ENCODE assay signal across 24 cellular contexts in genomic region chr22:43155789-43156188, GRCh38. TPM values are rescaled to one million over a fixed set of nuclear protein-coding genes. Genes with fewer than 3 reads are reported as not detected.
DNase-seq lines count a peak whose midpoint lies in the region; ATAC-seq, FAIRE-seq and TF ChIP-seq lines count a peak whose summit lies in the region.
"Had no signal": no experiment of that assay in that cellular context is flagged by ENCODE, and none has a peak within 500 bp of the region (broad histone marks: within the 10 kb centered on the region; RNA-seq: fewer than 3 reads in every experiment).

No MANE protein-coding gene starts in this region.

- peaks cover 16% of the 10 kb centered on the region for H3K4me1 ChIP-seq in keratinocyte (ENCODE audit: control insufficient read depth, extremely low read depth, insufficient read depth, low read length)
- peaks cover 83% of the 10 kb centered on the region for H3K4me1 ChIP-seq in vagina

- H3K9me3 Mint-ChIP-seq in stimulated activated naive CD8-positive, alpha-beta T cell treated with anti-CD3 and anti-CD28 coated beads, Interleukin-15, amount 100 ng/mL, for 72 hours, result no peaks in the 10 kb centered on the region

- H3K27ac Mint-ChIP-seq in stimulated activated naive CD8-positive, alpha-beta T cell treated with anti-CD3 and anti-CD28 coated beads, Interleukin-15, amount 100 ng/mL, for 72 hours, result no peak overlapping the region
- H3K27ac Mint-ChIP-seq: brain had no signal

- peaks cover 39% of the 10 kb centered on the region for H3K4me1 Mint-ChIP-seq in stimulated activated naive CD8-positive, alpha-beta T cell treated with anti-CD3 and anti-CD28 coated beads, Interleukin-15, amount 100 ng/mL, for 72 hours

- intact Hi-C loops in vagina (cut with DNase I), result no loop called here

- TF ChIP-seq CTCF in keratinocyte (optimal IDR thresholded peaks at IDR 0.05 in 1 of 3, IDR thresholded peaks at IDR 0.05 in 1 of 3, conservative IDR thresholded peaks at IDR 0.05 in 1 of 3; ENCODE audit: extremely low read depth in 1 of 3, insufficient read depth in 2 of 3, low read length in 3 of 3) (no peak), vagina (IDR thresholded peaks at IDR 0.05) (no peak)

- DNase-seq in stimulated activated naive CD8-positive, alpha-beta T cell treated with anti-CD3 and anti-CD28 coated beads, Interleukin-15, Interleukin-2, amounts not matched to agents 100 U/mL and 50 U/mL, for 24 hours, result peak; percentile 16
- no peak for DNase-seq in stimulated activated naive CD8-positive, alpha-beta T cell treated with anti-CD3 and anti-CD28 coated beads, Interleukin-15, amount 100 ng/mL, for 72 hours
- DNase-seq in NCI-H524 treated with DMSO at 0.1 percent for 48 hours (lab: John Stamatoyannopoulos, UW) (peak; percentile 6), keratinocyte (ENCODE audit: low read depth, low spot score) (no peak), vagina (ENCODE audit: extremely low spot score in 2 of 2) (no peak), NCI-H748 (lab: John Stamatoyannopoulos, UW; ENCODE audit: unreplicated experiment) (no peak), left lobe of liver (ENCODE audit: low spot score) (no peak)
- DNase-seq: effector memory CD4-positive, alpha-beta T cell; KBM-7; MV-4-11; NCI-H187; nucleus accumbens; SK-N-SH; stimulated activated CD4-positive, alpha-beta T cell treated with anti-CD3 and anti-CD28 coated beads, Interleukin-12 subunit alpha, Interleukin-12 subunit beta, amount 100 ng/mL, for 4 hours; T-helper 2 cell had no signal

- H3K27ac ChIP-seq in keratinocyte (ENCODE audit: control insufficient read depth, insufficient read depth, low read length) (peak overlapping the region; percentile 18), vagina (peak overlapping the region; percentile 48)
- H3K27ac ChIP-seq: C4-2B, gastroesophageal sphincter, VCaP had no signal

- H3K9me1 ChIP-seq in keratinocyte (ENCODE audit: control insufficient read depth, extremely low read depth, insufficient read depth, low read length), result peaks cover 8% of the 10 kb centered on the region

- H2AFZ ChIP-seq in keratinocyte (ENCODE audit: control insufficient read depth, low read length), result no peak overlapping the region

- H3K79me2 ChIP-seq in keratinocyte (ENCODE audit: control insufficient read depth, insufficient read depth, low read length), result peaks cover 74% of the 10 kb centered on the region

- H3K4me2 ChIP-seq in keratinocyte (ENCODE audit: control insufficient read depth, extremely low read depth, insufficient read depth, low read depth, low read length), result peak overlapping the region; percentile 9
- H3K4me2 ChIP-seq: SK-N-SH had no signal

- H3K36me3 ChIP-seq in keratinocyte (ENCODE audit: control insufficient read depth in 2 of 2, extremely low read depth in 1 of 2, insufficient read depth in 2 of 2, low read length in 2 of 2) (peaks cover 19 to 29% of the 10 kb centered on the region in 2 experiments), vagina (peaks cover 0 to 2% of the 10 kb centered on the region in 2 donors)

- peak overlapping the region; percentile 25 for H3K9ac ChIP-seq in keratinocyte (ENCODE audit: control insufficient read depth, extremely low read depth, insufficient read depth, low read length)
- H3K9ac ChIP-seq: SK-N-SH had no signal

- TF ChIP-seq POLR2A in vagina (IDR thresholded peaks at IDR 0.05), result no peak

- no peaks in the 10 kb centered on the region for H3K27me3 ChIP-seq in keratinocyte (ENCODE audit: control insufficient read depth, extremely low read depth, insufficient read depth, low read length)
- no peaks in the 10 kb centered on the region for H3K27me3 ChIP-seq in vagina
- H3K27me3 ChIP-seq: gastroesophageal sphincter had no signal

- H3K27me3 Mint-ChIP-seq in stimulated activated naive CD8-positive, alpha-beta T cell treated with anti-CD3 and anti-CD28 coated beads, Interleukin-15, amount 100 ng/mL, for 72 hours, result no peaks in the 10 kb centered on the region

- peaks cover 32% of the 10 kb centered on the region for H4K20me1 ChIP-seq in keratinocyte (ENCODE audit: control insufficient read depth, extremely low read depth, insufficient read depth, low read length)

- no peak for ATAC-seq in stimulated activated naive CD8-positive, alpha-beta T cell treated with anti-CD3 and anti-CD28 coated beads, Interleukin-15, Interleukin-2, amounts not matched to agents 100 U/mL and 50 U/mL, for 24 hours
- ATAC-seq in stimulated activated naive CD8-positive, alpha-beta T cell treated with anti-CD3 and anti-CD28 coated beads, Interleukin-15, amount 100 ng/mL, for 72 hours, result no peak
- ATAC-seq in HG02642 (IDR thresholded peaks at IDR 0.05; ENCODE audit: poor library complexity, unreplicated experiment) (no peak), left lobe of liver (no peak)
- ATAC-seq: esophagus mucosa, gastroesophageal sphincter had no signal

- H3K4me3 ChIP-seq in keratinocyte (ENCODE audit: control insufficient read depth in 2 of 3, extremely low read depth in 1 of 3, insufficient read depth in 2 of 3, low read depth in 1 of 3, low read length in 3 of 3), result no peak overlapping the region
- H3K4me3 ChIP-seq in vagina, result no peak overlapping the region
- H3K4me3 ChIP-seq: gastroesophageal sphincter, HAP-1, lung had no signal

- H3K4me3 Mint-ChIP-seq in stimulated activated naive CD8-positive, alpha-beta T cell treated with anti-CD3 and anti-CD28 coated beads, Interleukin-15, amount 100 ng/mL, for 72 hours, result no peak overlapping the region
- H3K4me3 Mint-ChIP-seq: brain had no signal

- H3K9me3 ChIP-seq in keratinocyte (ENCODE audit: control insufficient read depth, low read depth, low read length) (no peaks in the 10 kb centered on the region), vagina (no peaks in the 10 kb centered on the region)
- H3K9me3 ChIP-seq: gastroesophageal sphincter, HAP-1, SK-N-SH had no signal

- FAIRE-seq in keratinocyte (lab: Jason Lieb, UNC), result no peak
- FAIRE-seq: GM18507 had no signal

- dilution Hi-C loops in keratinocyte (cut with MboI; ENCODE audit: extremely low pct_ligation_motif_present, low sequenced_read_pairs), result no loop called here

RNA-seq across cellular contexts. Expression of gene TSPO, which starts 4.4 kb away (rescaled TPM):
- 139 to 405 TPM (median 155 TPM) in 3 replicates for polyA plus RNA-seq in keratinocyte
- 30.9 TPM for polyA plus RNA-seq in keratinocyte (2011; ENCODE audit: low read depth)
- polyA plus RNA-seq in keratinocyte (2011; cell fraction: cytosol; rRNA removed), result 137 and 469 TPM in 2 replicates
- 106 and 193 TPM in 2 replicates for polyA plus RNA-seq in keratinocyte (2011; cell fraction: nucleus; rRNA removed)
- 172 and 342 TPM in 2 replicates for polyA plus RNA-seq in keratinocyte (2012; ENCODE audit: low replicate concordance)
- 38.9 to 73.0 TPM (median 41.2 TPM) in 3 replicates for polyA minus RNA-seq in keratinocyte
- polyA minus RNA-seq in keratinocyte (2011; cell fraction: cytosol; rRNA and poly(A)+ RNA removed), result 432 TPM
- 74.4 and 89.7 TPM in 2 replicates for polyA minus RNA-seq in keratinocyte (2011; cell fraction: nucleus; rRNA and poly(A)+ RNA removed)
- total RNA-seq in vagina (524 TPM), left lobe of liver (32.2 TPM)

RNA-seq across cellular contexts. Expression of gene MCAT, which starts 12.6 kb away (rescaled TPM):
- 13.9 to 17.1 TPM (median 15.6 TPM) in 3 replicates for polyA plus RNA-seq in keratinocyte
- 4.3 TPM for polyA plus RNA-seq in keratinocyte (2011; ENCODE audit: low read depth)
- polyA plus RNA-seq in keratinocyte (2011; cell fraction: cytosol; rRNA removed), result 11.1 and 18.2 TPM in 2 replicates
- 10.0 and 12.8 TPM in 2 replicates for polyA plus RNA-seq in keratinocyte (2011; cell fraction: nucleus; rRNA removed)
- 12.3 and 16.4 TPM in 2 replicates for polyA plus RNA-seq in keratinocyte (2012; ENCODE audit: low replicate concordance)
- polyA minus RNA-seq in keratinocyte, result 7.4 to 8.9 TPM (median 8.4 TPM) in 3 replicates
- 8.8 TPM for polyA minus RNA-seq in keratinocyte (2011; cell fraction: cytosol; rRNA and poly(A)+ RNA removed)
- 5.2 and 7.3 TPM in 2 replicates for polyA minus RNA-seq in keratinocyte (2011; cell fraction: nucleus; rRNA and poly(A)+ RNA removed)
- 22.8 TPM for total RNA-seq in vagina
- 13.6 TPM for total RNA-seq in left lobe of liver

RNA-seq across cellular contexts. Expression of gene TTLL12, which starts 31.1 kb away (rescaled TPM):
- 22.1 to 30.4 TPM (median 28.0 TPM) in 3 replicates for polyA plus RNA-seq in keratinocyte
- 7.7 TPM for polyA plus RNA-seq in keratinocyte (2011; ENCODE audit: low read depth)
- polyA plus RNA-seq in keratinocyte (2011; cell fraction: cytosol; rRNA removed), result 23.0 and 39.6 TPM in 2 replicates
- 26.5 and 38.5 TPM in 2 replicates for polyA plus RNA-seq in keratinocyte (2011; cell fraction: nucleus; rRNA removed)
- 30.2 and 46.8 TPM in 2 replicates for polyA plus RNA-seq in keratinocyte (2012; ENCODE audit: low replicate concordance)
- 48.8 to 114 TPM (median 49.9 TPM) in 3 replicates for polyA minus RNA-seq in keratinocyte
- 42.0 TPM for polyA minus RNA-seq in keratinocyte (2011; cell fraction: cytosol; rRNA and poly(A)+ RNA removed)
- 18.8 and 19.5 TPM in 2 replicates for polyA minus RNA-seq in keratinocyte (2011; cell fraction: nucleus; rRNA and poly(A)+ RNA removed)
- 56.2 TPM for total RNA-seq in vagina
- total RNA-seq in left lobe of liver, result 26.6 TPM

RNA-seq across cellular contexts. Expression of gene BIK, which starts 45.2 kb away (rescaled TPM):
- polyA plus RNA-seq in keratinocyte, result 2.9 to 4.6 TPM (median 4.4 TPM) in 3 replicates
- 4.3 TPM for polyA plus RNA-seq in keratinocyte (2011; ENCODE audit: low read depth)
- 4.2 and 6.5 TPM in 2 replicates for polyA plus RNA-seq in keratinocyte (2011; cell fraction: cytosol; rRNA removed)
- 4.7 and 6.8 TPM in 2 replicates for polyA plus RNA-seq in keratinocyte (2011; cell fraction: nucleus; rRNA removed)
- 6.0 and 7.7 TPM in 2 replicates for polyA plus RNA-seq in keratinocyte (2012; ENCODE audit: low replicate concordance)
- polyA minus RNA-seq in keratinocyte, result 1.5 to 2.6 TPM (median 2.0 TPM) in 3 replicates
- 7.3 TPM for polyA minus RNA-seq in keratinocyte (2011; cell fraction: cytosol; rRNA and poly(A)+ RNA removed)
- 1.2 and 1.8 TPM in 2 replicates for polyA minus RNA-seq in keratinocyte (2011; cell fraction: nucleus; rRNA and poly(A)+ RNA removed)
- total RNA-seq in vagina (not detected), left lobe of liver (0.25 TPM)

Comparison
In these comparisons a context has a peak if more than half of its experiments do, and no peak if none do; other contexts are left out.
1. DNase-seq: peak in stimulated activated naive CD8-positive, alpha-beta T cell treated with anti-CD3 and anti-CD28 coated beads, Interleukin-15, Interleukin-2, amounts not matched to agents 100 U/mL and 50 U/mL, for 24 hours (single experiment) and NCI-H524 treated with DMSO at 0.1 percent for 48 hours (single experiment); none in stimulated activated naive CD8-positive, alpha-beta T cell treated with anti-CD3 and anti-CD28 coated beads, Interleukin-15, amount 100 ng/mL, for 72 hours (0 of 2), keratinocyte (single experiment), vagina (0 of 2), NCI-H748 (single experiment) and left lobe of liver (single experiment).
2. RNA of gene TSPO, which starts 4.4 kb away (total RNA-seq): 524 TPM in vagina (single experiment); 32.2 TPM in left lobe of liver (single experiment); every median in the first group is over 10 times any median in the second.